8 cellular contexts compared by ENCODE assay signal in the genomic region with DNA sequence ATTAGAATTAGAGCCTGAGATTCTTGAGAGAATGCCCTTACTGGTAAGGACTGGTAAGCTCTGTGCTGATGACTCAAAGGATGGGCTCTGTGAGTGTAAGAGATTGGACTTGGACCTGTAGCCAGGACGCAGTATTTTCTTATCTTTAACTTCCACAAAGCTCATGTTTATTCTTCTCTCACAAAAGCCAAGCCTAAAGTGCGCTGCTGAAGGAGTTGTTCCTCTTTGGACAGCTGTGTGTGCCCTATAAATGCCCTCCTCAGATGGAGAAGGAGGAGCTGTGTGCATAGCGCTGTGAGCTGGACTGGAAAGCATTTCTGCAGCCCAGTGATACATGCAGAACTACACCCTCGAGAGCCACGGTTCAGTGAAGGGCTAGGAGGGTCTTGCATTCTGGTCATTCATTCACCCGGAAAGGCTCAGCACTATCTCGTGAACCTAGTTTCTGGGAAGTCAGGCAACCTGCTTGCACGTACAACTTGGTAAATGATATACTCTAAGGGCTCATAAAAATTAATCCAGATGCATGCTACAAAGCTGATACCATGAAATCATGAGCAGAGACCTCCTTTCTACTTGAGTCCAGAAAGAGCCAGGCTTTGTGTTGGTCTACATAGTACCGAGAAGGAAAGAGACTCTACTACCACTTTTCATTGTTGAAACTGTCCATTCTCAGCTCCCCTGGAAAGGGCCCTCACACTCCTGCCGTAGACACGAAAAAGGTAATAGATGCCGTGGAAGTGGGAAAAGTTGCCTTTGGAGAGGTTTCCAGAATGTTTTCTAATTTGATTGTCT.
DNase-seq lines count a peak whose midpoint lies in the region; ATAC-seq and TF ChIP-seq lines count a peak whose summit lies in the region.

No MANE protein-coding gene starts in this region.

- no peaks in the 10 kb centered on the region for H3K36me3 ChIP-seq in mucosa of rectum (ENCODE audit: control insufficient read depth in 2 of 2, insufficient read depth in 2 of 2, low read length in 2 of 2)

- H3K27ac ChIP-seq in VCaP: peak overlapping the region; percentile 84
- H3K27ac ChIP-seq in mucosa of rectum (ENCODE audit: low read depth in 2 of 2, low read length in 2 of 2): peak overlapping the region; percentile 96

- H3K9me3 Mint-ChIP-seq in activated T-helper 17 cell treated with anti-CD3 and anti-CD28 coated beads, Interleukin-2, amount 50 U/mL, for 72 hours: no peaks in the 10 kb centered on the region

- no peaks in the 10 kb centered on the region for H3K36me3 Mint-ChIP-seq in activated T-helper 17 cell treated with anti-CD3 and anti-CD28 coated beads, Interleukin-2, amount 50 U/mL, for 72 hours (ENCODE audit: low read depth)

- peak overlapping the region; percentile 80 to 81 for H3K9ac ChIP-seq in mucosa of rectum (ENCODE audit: low read depth in 1 of 2, low read length in 2 of 2)

- no peak overlapping the region for H3K27ac Mint-ChIP-seq in activated T-helper 17 cell treated with anti-CD3 and anti-CD28 coated beads, Interleukin-2, amount 50 U/mL, for 72 hours

- H3K4me1 ChIP-seq in mucosa of rectum (ENCODE audit: control insufficient read depth in 2 of 2, insufficient read depth in 2 of 2, low read length in 2 of 2): peaks cover 14 to 35% of the 10 kb centered on the region in 2 donors

- peak overlapping the region; percentile 64 to 73 for H3K4me3 ChIP-seq in mucosa of rectum (ENCODE audit: low read length in 2 of 2)

- H3K27me3 ChIP-seq in mucosa of rectum (ENCODE audit: control insufficient read depth in 2 of 2, insufficient read depth in 2 of 2, low read length in 2 of 2): no peaks in the 10 kb centered on the region

- H3K4me3 Mint-ChIP-seq in activated T-helper 17 cell treated with anti-CD3 and anti-CD28 coated beads, Interleukin-2, amount 50 U/mL, for 72 hours: no peak overlapping the region

- TF ChIP-seq CTCF in VCaP (conservative IDR thresholded peaks at IDR 0.05) (no peak), GM10266 (IDR thresholded peaks at IDR 0.05; ENCODE audit: control insufficient read depth, insufficient read depth, low read depth, missing control alignments) (no peak)

- no peaks in the 10 kb centered on the region for H3K9me3 ChIP-seq in mucosa of rectum (ENCODE audit: control insufficient read depth in 2 of 2, low read length in 2 of 2)

- H3K4me1 Mint-ChIP-seq in activated T-helper 17 cell treated with anti-CD3 and anti-CD28 coated beads, Interleukin-2, amount 50 U/mL, for 72 hours: peaks cover 4% of the 10 kb centered on the region

- peak; percentile 91 for ATAC-seq in HG03432 (IDR thresholded peaks at IDR 0.05; ENCODE audit: unreplicated experiment)
- no peak for ATAC-seq in activated T-helper 17 cell treated with anti-CD3 and anti-CD28 coated beads, Interleukin-2, amount 50 U/mL, for 72 hours (replicated peaks)

- H3K27me3 Mint-ChIP-seq in activated T-helper 17 cell treated with anti-CD3 and anti-CD28 coated beads, Interleukin-2, amount 50 U/mL, for 72 hours: no peaks in the 10 kb centered on the region

- DNase-seq in SIG-M5 treated with dmso at 0.1 percent for 504 hours (lab: John Stamatoyannopoulos, UW; ENCODE audit: unreplicated experiment) (peak; percentile 61), SIG-M5 (lab: John Stamatoyannopoulos, UW) (no peak), GM10266 (ENCODE audit: extremely low spot score) (no peak)
- no peak for DNase-seq in stimulated activated CD8-positive, alpha-beta memory T cell treated with anti-CD3 and anti-CD28 coated beads, Interleukin-4, amount 100 ng/mL, for 48 hours
